Comparison of ENCODE assay signal across 7 cellular contexts in the genomic region with DNA sequence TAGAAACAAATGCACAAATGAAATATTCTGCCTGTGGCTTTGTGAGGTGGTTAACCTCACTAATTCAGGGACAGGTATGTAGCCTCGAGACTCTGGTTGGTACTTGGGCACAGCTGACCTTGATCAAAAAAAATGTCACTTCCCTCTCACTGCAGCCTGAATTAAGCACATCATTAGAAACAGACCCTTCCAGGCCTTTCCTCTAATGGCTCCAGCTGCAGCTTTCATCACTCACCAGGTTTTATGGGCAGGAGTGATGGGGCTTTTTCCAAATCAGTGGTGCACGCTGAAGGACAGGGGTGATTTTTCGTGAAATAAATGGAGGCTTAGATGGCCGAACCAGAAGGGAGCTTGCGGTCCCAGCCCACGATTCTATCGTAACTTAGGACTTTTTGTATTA.
"Had no signal": no experiment of that assay in that cellular context is flagged by ENCODE, and none has a peak within 500 bp of the region (broad histone marks: within the 10 kb centered on the region; RNA-seq: fewer than 3 reads in every experiment).

No MANE protein-coding gene starts in this region.

- H3K27ac Mint-ChIP-seq: HFFc6, IgD-negative memory B cell had no signal

- H3K27ac ChIP-seq: GM23248, HL-60 had no signal

- H3K9ac ChIP-seq: GM23248 had no signal

- H3K36me3 ChIP-seq: HAP-1 had no signal

- H3K4me1 Mint-ChIP-seq: IgD-negative memory B cell had no signal

- H3K4me3 Mint-ChIP-seq: HFFc6, IgD-negative memory B cell had no signal

- H3K27me3 Mint-ChIP-seq: IgD-negative memory B cell had no signal

- H3K9me3 Mint-ChIP-seq: HFFc6, IgD-negative memory B cell had no signal

- H3K9me3 ChIP-seq: HAP-1 had no signal

- H3K4me3 ChIP-seq: GM23248, HAP-1 had no signal

- H3K4me1 ChIP-seq: HAP-1 had no signal

- H3K36me3 Mint-ChIP-seq: IgD-negative memory B cell had no signal

- DNase-seq: GM23248, GOT3, H7, HFFc6 had no signal
